In the genomic region with DNA sequence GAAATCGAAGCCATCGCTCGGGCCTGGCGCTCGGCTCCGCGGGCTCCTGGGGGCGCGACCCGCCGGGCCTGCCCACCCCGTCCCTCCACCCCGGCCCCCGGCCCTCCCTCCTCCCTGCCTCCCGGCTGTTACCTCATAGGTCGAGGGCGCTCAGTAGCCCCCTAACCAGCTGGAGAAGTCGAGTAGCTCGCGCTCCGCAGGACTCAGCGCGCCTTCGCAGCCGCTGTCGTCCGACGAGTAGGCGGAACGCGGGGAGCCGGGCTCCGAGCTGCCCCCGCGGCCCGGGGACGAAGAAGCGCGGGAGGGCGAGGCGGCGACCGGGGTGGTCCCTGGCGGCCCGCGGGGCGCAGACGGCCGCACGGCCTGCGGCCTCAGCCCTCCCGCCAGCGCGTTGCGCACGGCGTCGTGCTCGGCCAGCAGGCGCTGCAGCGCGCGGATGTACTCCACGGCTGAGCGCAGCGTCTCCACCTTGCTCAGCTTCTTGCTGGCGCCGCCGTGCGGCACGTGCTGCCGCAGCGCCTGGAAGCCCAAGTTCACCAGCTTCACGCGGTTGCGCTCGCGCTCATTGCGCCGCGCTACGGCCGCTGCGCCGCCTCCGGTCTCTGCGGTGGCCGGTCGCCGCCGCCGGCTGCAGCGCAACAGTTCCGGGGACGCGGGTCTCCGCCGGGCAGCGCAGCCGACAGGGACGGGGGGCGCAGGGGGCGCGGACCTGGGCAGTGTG, we compare ENCODE assay signal across 8 cellular contexts. TPM values are rescaled to one million over a fixed set of nuclear protein-coding genes. Genes with fewer than 3 reads are reported as not detected.
DNase-seq lines count a peak whose midpoint lies in the region; ATAC-seq, FAIRE-seq and TF ChIP-seq lines count a peak whose summit lies in the region.

No MANE protein-coding gene starts in this region.

- H2BK5ac ChIP-seq in H1 (ENCODE audit: low read depth, low read length): no peak overlapping the region

- H2BK20ac ChIP-seq in H1 (ENCODE audit: low read length): no peak overlapping the region

- H3K36me3 ChIP-seq in H1 (ENCODE audit: control insufficient read depth in 2 of 4, insufficient read depth in 4 of 4, low read length in 3 of 4) (peaks cover 0 to 6% (median 0%) of the 10 kb centered on the region in 4 experiments; a peak in 1 of 8 replicates), thoracic aorta (no peaks in the 10 kb centered on the region)

- no peak overlapping the region for H3K23ac ChIP-seq in H1 (ENCODE audit: insufficient read length)

- peak overlapping the region; percentile 47 for H3K4me3 Mint-ChIP-seq in WTC11

- H2BK12ac ChIP-seq in H1 (ENCODE audit: low read depth, low read length): no peak overlapping the region; the same call in 1 of the 2 replicates

- peak overlapping the region; percentile 40 for H4K91ac ChIP-seq in H1 (replicated peaks; ENCODE audit: insufficient read length, low read length)

- CTCF ChIA-PET in WTC11 (lab: Charles Lee) (interaction anchor here (0.7 to 2.3 kb wide), 6 partner anchors 29 to 149 kb away, joined by 3 to 10 read pairs (median 6); no protein-coding TSS in a partner anchor), H1 (lab: Charles Lee; ENCODE audit: partially characterized antibody) (interaction anchor here (0.8 to 1.4 kb wide), 4 partner anchors 35 to 76 kb away, joined by 3 read pairs; no protein-coding TSS in a partner anchor)

- no peak overlapping the region for H3K9ac ChIP-seq in H1 (replicated peaks in 1 of 4; ENCODE audit: extremely low read depth in 1 of 4, low read depth in 3 of 4, low read length in 3 of 4)

- H3K4ac ChIP-seq in H1 (replicated peaks; ENCODE audit: insufficient read length, low read depth, low read length): no peak overlapping the region

- H3K27ac Mint-ChIP-seq in WTC11: no peak overlapping the region

- H3K4me1 ChIP-seq in H1 (replicated peaks in 1 of 4; ENCODE audit: control insufficient read depth in 3 of 4, insufficient read depth in 4 of 4, low read length in 3 of 4): peaks cover 0 to 14% (median 3%) of the 10 kb centered on the region in 4 experiments; a peak in 3 of 7 replicates
- H3K4me1 ChIP-seq in thoracic aorta (ENCODE audit: control insufficient read depth in 1 of 2, low read depth in 2 of 2): peaks cover 0 to 26% of the 10 kb centered on the region in 2 donors

- no peak overlapping the region for H3K14ac ChIP-seq in H1 (ENCODE audit: insufficient read length)

- peak overlapping the region; percentile 87; the same call in 1 of the 2 replicates for H4K8ac ChIP-seq in H1 (ENCODE audit: extremely low read depth, insufficient read depth, low read length)

- H3K4me2 ChIP-seq in H1 (ENCODE audit: insufficient read depth in 1 of 2, low read depth in 2 of 2, low read length in 2 of 2): peak overlapping the region; percentile 51 to 62

- H3K79me1 ChIP-seq in H1 (ENCODE audit: low read depth, low read length): no peaks in the 10 kb centered on the region

- no peak for FAIRE-seq in H1 (lab: Jason Lieb, UNC)
- no peak for FAIRE-seq in GM19239 (lab: Jason Lieb, UNC)

- H2AK5ac ChIP-seq in H1 (ENCODE audit: low read depth, low read length): no peak overlapping the region

- H3K18ac ChIP-seq in H1 (ENCODE audit: extremely low read depth, low read length): peak overlapping the region; percentile 24

- H3K27ac ChIP-seq in H1 (ENCODE audit: low read depth, low read length) (no peak overlapping the region), thoracic aorta (no peak overlapping the region)

- peak in 1 of 2 experiments; percentile 41; a peak in 2 of 4 replicates for TF ChIP-seq RAD21 in H1 (IDR thresholded peaks at IDR 0.05 in 1 of 2, conservative IDR thresholded peaks at IDR 0.05 in 1 of 2; ENCODE audit: low read depth in 2 of 2, low read length in 2 of 2)

- no peaks in the 10 kb centered on the region for H4K20me1 ChIP-seq in H1 (replicated peaks in 1 of 2; ENCODE audit: control insufficient read depth in 1 of 2, insufficient read depth in 2 of 2, low read length in 2 of 2)

- H3K4me1 Mint-ChIP-seq in WTC11: peaks cover 11% of the 10 kb centered on the region

- peak overlapping the region in 3 of 4 experiments; percentile 6 to 67 (median 51); a peak in 5 of 8 replicates for H3K4me3 ChIP-seq in H1 (ENCODE audit: extremely low read depth in 1 of 4, insufficient read depth in 2 of 4, low read depth in 3 of 4, low read length in 4 of 4)
- H3K4me3 ChIP-seq in thoracic aorta: peak overlapping the region; percentile 72

- POLR2A ChIA-PET in WTC11 (lab: Charles Lee) (no interaction called here), H1 (lab: Charles Lee; ENCODE audit: partially characterized antibody) (interaction anchor here (1.0 kb wide), 1 partner anchor 109 kb away, joined by 4 read pairs; no protein-coding TSS in a partner anchor)

- no peak for TF ChIP-seq POLR2A in H1 (IDR thresholded peaks at IDR 0.05; ENCODE audit: control extremely low read depth in 1 of 2, low read depth in 2 of 2, low read length in 2 of 2)

- no peak overlapping the region for H2BK15ac ChIP-seq in H1 (ENCODE audit: low read length)

- peaks cover 81% of the 10 kb centered on the region for H3K27me3 Mint-ChIP-seq in WTC11 (ENCODE audit: low read depth)

- peaks cover 8% of the 10 kb centered on the region; the same call in 1 of the 2 replicates for H3K23me2 ChIP-seq in H1 (ENCODE audit: low read depth, low read length)

- H3K27me3 ChIP-seq in H1 (replicated peaks in 1 of 4; ENCODE audit: control insufficient read depth in 3 of 4, extremely low read depth in 1 of 4, insufficient read depth in 3 of 4, low read length in 3 of 4) (peaks cover 21 to 91% (median 70%) of the 10 kb centered on the region in 4 experiments), thoracic aorta (replicated peaks; ENCODE audit: insufficient read depth) (no peaks in the 10 kb centered on the region)

- peaks cover 0 to 12% of the 10 kb centered on the region in 2 experiments; a peak in 1 of 4 replicates for H3K9me3 ChIP-seq in H1 (ENCODE audit: insufficient read depth in 2 of 2, low read depth in 1 of 2, low read length in 1 of 2)
- H3K9me3 ChIP-seq in thoracic aorta: no peaks in the 10 kb centered on the region

- no peak for TF ChIP-seq EP300 in H1 (IDR thresholded peaks at IDR 0.05; ENCODE audit: borderline replicate concordance in 1 of 2, low read depth in 2 of 2, low read length in 2 of 2)

- no peaks in the 10 kb centered on the region for H3K79me2 ChIP-seq in H1 (ENCODE audit: control insufficient read depth in 1 of 2, insufficient read depth in 2 of 2, low read length in 2 of 2)

- H3K36me3 Mint-ChIP-seq in WTC11: no peaks in the 10 kb centered on the region

- TF ChIP-seq CTCF in WTC11 (IDR thresholded peaks at IDR 0.05) (no peak), H1 (IDR thresholded peaks at IDR 0.05; ENCODE audit: control extremely low read depth in 1 of 3, insufficient read depth in 1 of 3, low read depth in 1 of 3, low read length in 3 of 3) (peak in 2 of 3 experiments; percentile 30 to 45; a peak in 3 of 4 replicates), thoracic aorta (IDR thresholded peaks at IDR 0.05) (no peak)

- H2AFZ ChIP-seq in H1 (ENCODE audit: low read length): no peak overlapping the region

- peak; percentile 7 to 58 for DNase-seq in NCI-H524 (lab: John Stamatoyannopoulos, UW)
- DNase-seq in NCI-H524 treated with DMSO at 0.1 percent for 48 hours (lab: John Stamatoyannopoulos, UW): no peak
- DNase-seq in WTC11 (ENCODE audit: low spot score): peak; percentile 69
- peak; percentile 62 to 76 for DNase-seq in H1 (ENCODE audit: low read depth in 1 of 2, low spot score in 2 of 2)
- DNase-seq in lung microvascular endothelial cell (ENCODE audit: low read depth in 2 of 2): peak; percentile 56 to 64
- no peak for DNase-seq in thoracic aorta (ENCODE audit: low spot score)
- DNase-seq in GM19239 (ENCODE audit: insufficient read length, low spot score): no peak

- WGBS in H1 (ENCODE audit: extremely low coverage in 1 of 2, insufficient coverage in 1 of 2, insufficient read length in 1 of 2, insufficient replicate concordance in 2 of 2, low coverage in 1 of 2, low lambda C conversion rate in 2 of 2, missing lambda C conversion rate in 1 of 2), 2 experiments: 13% methylated on average over 37 of the region's 104 CpGs; no CpG with 5 or more reads in 1 of the 2 experiments

- peak; percentile 52 for ATAC-seq in WTC11
- no peak for ATAC-seq in thoracic aorta (ENCODE audit: insufficient number of reproducible peaks, low FRiP score, low read depth)
- no peak for ATAC-seq in GM21515 (IDR thresholded peaks at IDR 0.05; ENCODE audit: unreplicated experiment)

- H4K5ac ChIP-seq in H1 (ENCODE audit: insufficient read length, low read depth, low read length): no peak overlapping the region

- no peaks in the 10 kb centered on the region for H3K9me3 Mint-ChIP-seq in WTC11

- no peak overlapping the region for H2BK120ac ChIP-seq in H1 (replicated peaks; ENCODE audit: low read depth, low read length)

- no peak overlapping the region for H3K56ac ChIP-seq in H1 (replicated peaks; ENCODE audit: insufficient read length, low read depth, low read length)

RNA-seq across cellular contexts. Expression of a gene that starts 0.6 kb away (rescaled TPM):
- total RNA-seq in WTC11 (2021): 0.24 to 0.73 TPM (median 0.64 TPM) in 3 replicates
- 0.23 and 0.56 TPM in 2 replicates for total RNA-seq in H1 (2021; fragmentation: NEBNext Ultra II Directional; extraction: Animal tissue kit (Norgen Biotek cat#: 25700))
- polyA plus RNA-seq in H1 (2011; rRNA removed): 0.41 and 0.51 TPM in 2 replicates
- 0.34 TPM for polyA plus RNA-seq in H1 (2011; cell fraction: cytosol; rRNA removed)
- polyA plus RNA-seq in H1 (2011; cell fraction: nucleus; rRNA removed): 0.34 TPM
- 0.15 to 0.42 TPM (median 0.37 TPM) in 3 of 4 replicates, not detected in the other for polyA plus RNA-seq in H1 (2012, experiment 1 of 2)
- 0.08 TPM for polyA plus RNA-seq in H1 (2012, experiment 2 of 2)
- polyA plus RNA-seq in H1 (2013, experiment 1 of 2): 0.26 TPM
- 0.42 TPM for polyA plus RNA-seq in H1 (2013, experiment 2 of 2)
- polyA minus RNA-seq in H1 (2011; rRNA and poly(A)+ RNA removed): 0.13 TPM in 1 of 2 replicates, not detected in the other
- 0.59 TPM for polyA minus RNA-seq in H1 (2011; cell fraction: cytosol; rRNA and poly(A)+ RNA removed)
- polyA minus RNA-seq in H1 (2011; cell fraction: nucleus; rRNA and poly(A)+ RNA removed): 0.40 TPM
- under 0.01 TPM in 1 of 2 replicates, not detected in the other for total RNA-seq in lung microvascular endothelial cell
- under 1 TPM; 0.41 to 0.78 TPM for total RNA-seq in thoracic aorta

RNA-seq across cellular contexts. Expression of a gene that starts 32.0 kb away (rescaled TPM):
- total RNA-seq in WTC11 (2021) (0.11 to 0.24 TPM in 2 of 3 replicates, not detected in the other), lung microvascular endothelial cell (not detected in 2 replicates), thoracic aorta (1 to 10 TPM; 1.1 to 4.3 TPM)
- not detected in 2 replicates for total RNA-seq in H1 (2021; fragmentation: NEBNext Ultra II Directional; extraction: Animal tissue kit (Norgen Biotek cat#: 25700))
- polyA plus RNA-seq in H1 (2011; rRNA removed): not detected in 2 replicates
- polyA plus RNA-seq in H1 (2011; cell fraction: cytosol; rRNA removed): not detected
- not detected for polyA plus RNA-seq in H1 (2011; cell fraction: nucleus; rRNA removed)
- polyA plus RNA-seq in H1 (2012, experiment 1 of 2): not detected in 4 replicates
- polyA plus RNA-seq in H1 (2012, experiment 2 of 2): not detected
- polyA plus RNA-seq in H1 (2013, experiment 1 of 2): not detected
- not detected for polyA plus RNA-seq in H1 (2013, experiment 2 of 2)
- polyA minus RNA-seq in H1 (2011; rRNA and poly(A)+ RNA removed): not detected in 2 replicates
- polyA minus RNA-seq in H1 (2011; cell fraction: cytosol; rRNA and poly(A)+ RNA removed): not detected
- polyA minus RNA-seq in H1 (2011; cell fraction: nucleus; rRNA and poly(A)+ RNA removed): not detected

RNA-seq across cellular contexts. Expression of a gene that starts 32.1 kb away (rescaled TPM):
- total RNA-seq in WTC11 (2021): 0.39 TPM in 1 of 3 replicates, not detected in the others
- total RNA-seq in H1 (2021; fragmentation: NEBNext Ultra II Directional; extraction: Animal tissue kit (Norgen Biotek cat#: 25700)): not detected in 2 replicates
- polyA plus RNA-seq in H1 (2011; rRNA removed): not detected in 2 replicates
- not detected for polyA plus RNA-seq in H1 (2011; cell fraction: cytosol; rRNA removed)
- polyA plus RNA-seq in H1 (2011; cell fraction: nucleus; rRNA removed): not detected
- 0.13 to 0.16 TPM in 2 of 4 replicates, not detected in the others for polyA plus RNA-seq in H1 (2012, experiment 1 of 2)
- polyA plus RNA-seq in H1 (2012, experiment 2 of 2): not detected
- not detected for polyA plus RNA-seq in H1 (2013, experiment 1 of 2)
- not detected for polyA plus RNA-seq in H1 (2013, experiment 2 of 2)
- not detected in 2 replicates for polyA minus RNA-seq in H1 (2011; rRNA and poly(A)+ RNA removed)
- polyA minus RNA-seq in H1 (2011; cell fraction: cytosol; rRNA and poly(A)+ RNA removed): not detected
- not detected for polyA minus RNA-seq in H1 (2011; cell fraction: nucleus; rRNA and poly(A)+ RNA removed)
- not detected in 2 replicates for total RNA-seq in lung microvascular endothelial cell
- total RNA-seq in thoracic aorta: 1 to 10 TPM; 2.5 to 6.9 TPM

Comparison
In these comparisons a context has a peak if more than half of its experiments do, and no peak if none do; other contexts are left out.
1. DNase-seq: peak in NCI-H524 (2 of 2), WTC11 (single experiment), H1 (2 of 2) and lung microvascular endothelial cell (2 of 2); none in NCI-H524 treated with DMSO at 0.1 percent for 48 hours (single experiment), thoracic aorta (single experiment) and GM19239 (single experiment).
2. CTCF ChIP-seq: peak in H1 (2 of 3); none in WTC11 (single experiment) and thoracic aorta (single experiment).